In the genomic region with DNA sequence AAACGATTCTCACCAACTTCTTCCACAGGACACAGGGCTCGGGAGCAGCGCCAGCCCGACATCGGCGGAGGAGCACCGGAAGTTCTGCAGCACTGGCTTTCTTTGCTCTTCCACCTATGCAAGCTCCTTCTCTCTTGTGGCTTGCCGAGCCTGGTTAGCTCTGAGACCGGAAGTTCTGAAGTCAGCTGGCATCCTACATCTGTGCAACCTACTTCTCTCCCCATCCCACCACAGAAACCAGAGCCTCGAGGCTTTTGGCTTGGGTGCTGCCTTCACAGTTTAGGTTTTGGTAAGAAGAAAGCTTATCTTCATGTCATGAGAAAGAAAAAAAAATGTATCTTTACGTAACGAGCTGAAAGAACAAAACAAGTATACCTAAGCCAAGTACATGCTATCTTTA, we compare ENCODE assay signal across 9 cellular contexts.
A peak's percentile ranks its signal among the peaks of the same experiment; 100 is the strongest.
DNase-seq lines count a peak whose midpoint lies in the region; ATAC-seq lines count a peak whose summit lies in the region.
"Had no signal": no experiment of that assay in that cellular context is flagged by ENCODE, and none has a peak within 500 bp of the region (broad histone marks: within the 10 kb centered on the region; RNA-seq: fewer than 3 reads in every experiment).

No MANE protein-coding gene starts in this region.

- H3K4me3 Mint-ChIP-seq in activated CD4-positive, alpha-beta T cell treated with anti-CD3 and anti-CD28 coated beads for 36 hours = peak overlapping the region; percentile 77

- peak overlapping the region; percentile 41 for H3K4me3 ChIP-seq in effector memory CD4-positive, alpha-beta T cell (ENCODE audit: insufficient read depth, low read depth, low read length, poor library complexity, severe bottlenecking)
- no peak overlapping the region for H3K4me3 ChIP-seq in H7 (ENCODE audit: insufficient read depth, low read depth, low read length)

- no peaks in the 10 kb centered on the region for H3K27me3 ChIP-seq in effector memory CD4-positive, alpha-beta T cell (replicated peaks; ENCODE audit: control insufficient read depth, insufficient read depth, low read length, poor library complexity, severe bottlenecking)
- no peaks in the 10 kb centered on the region for H3K27me3 ChIP-seq in H7 (ENCODE audit: control insufficient read depth, insufficient read depth, low read length)

- peak; percentile 97 for ATAC-seq in HG03520 (IDR thresholded peaks at IDR 0.05; ENCODE audit: unreplicated experiment)
- peak; percentile 93 for ATAC-seq in activated CD4-positive, alpha-beta T cell treated with anti-CD3 and anti-CD28 coated beads for 36 hours

- H3K36me3 Mint-ChIP-seq in activated CD4-positive, alpha-beta T cell treated with anti-CD3 and anti-CD28 coated beads for 36 hours (ENCODE audit: low read depth) = peaks cover 35% of the 10 kb centered on the region

- peaks cover 13% of the 10 kb centered on the region for H3K36me3 ChIP-seq in effector memory CD4-positive, alpha-beta T cell (ENCODE audit: control insufficient read depth, insufficient read depth, low read length)
- H3K36me3 ChIP-seq in H7 (replicated peaks; ENCODE audit: control insufficient read depth, insufficient read depth, low read length) = no peaks in the 10 kb centered on the region

- POLR2A ChIA-PET in activated CD4-positive, alpha-beta T cell treated with anti-CD3 and anti-CD28 coated beads for 36 hours (lab: Charles Lee) = interaction anchor here (0.6 to 1.9 kb wide), 8 partner anchors 10 to 301 kb away, joined by 3 to 23 read pairs (median 4); partner anchors contain the start of genes ANKRD44, HSPD1 and HSPE1

- peak overlapping the region; percentile 81 for H3K27ac ChIP-seq in effector memory CD4-positive, alpha-beta T cell (ENCODE audit: insufficient read depth, low read length, poor library complexity, severe bottlenecking)
- H3K27ac ChIP-seq: 22Rv1 had no signal

- DNase-seq in NCI-H1694 treated with DMSO at 0.1 percent for 48 hours (lab: John Stamatoyannopoulos, UW) = peak; percentile 16
- no peak for DNase-seq in NCI-H1694 (lab: John Stamatoyannopoulos, UW)
- peak; percentile 93 for DNase-seq in activated CD4-positive, alpha-beta T cell treated with anti-CD3 and anti-CD28 coated beads for 36 hours
- DNase-seq in effector memory CD4-positive, alpha-beta T cell = peak; percentile 89 to 92 (median 91)
- peak; percentile 65 for DNase-seq in stimulated activated CD4-positive, alpha-beta T cell treated with anti-CD3 and anti-CD28 coated beads, Interleukin-12 subunit alpha, Interleukin-12 subunit beta, amount 100 ng/mL, for 4 hours
- DNase-seq in H7 = no peak
- DNase-seq in COLO668 (lab: John Stamatoyannopoulos, UW; ENCODE audit: unreplicated experiment) = no peak

- peaks cover 90% of the 10 kb centered on the region for H3K4me1 Mint-ChIP-seq in activated CD4-positive, alpha-beta T cell treated with anti-CD3 and anti-CD28 coated beads for 36 hours

- peaks cover 2% of the 10 kb centered on the region for H3K9me3 Mint-ChIP-seq in activated CD4-positive, alpha-beta T cell treated with anti-CD3 and anti-CD28 coated beads for 36 hours (ENCODE audit: low read depth)

- no peaks in the 10 kb centered on the region for H3K9me3 ChIP-seq in effector memory CD4-positive, alpha-beta T cell (ENCODE audit: control insufficient read depth, low read length)

- CTCF ChIA-PET in activated CD4-positive, alpha-beta T cell treated with anti-CD3 and anti-CD28 coated beads for 36 hours (lab: Charles Lee) = interaction anchor here (0.7 to 4.0 kb wide), 11 partner anchors 9 to 112 kb away, joined by 3 to 29 read pairs (median 5); no protein-coding TSS in a partner anchor

- peak overlapping the region; percentile 91 for H3K27ac Mint-ChIP-seq in activated CD4-positive, alpha-beta T cell treated with anti-CD3 and anti-CD28 coated beads for 36 hours

- peaks cover 67% of the 10 kb centered on the region for H3K4me1 ChIP-seq in effector memory CD4-positive, alpha-beta T cell (ENCODE audit: control insufficient read depth, insufficient read depth, low read length, poor library complexity, severe bottlenecking)

- no peaks in the 10 kb centered on the region for H3K27me3 Mint-ChIP-seq in activated CD4-positive, alpha-beta T cell treated with anti-CD3 and anti-CD28 coated beads for 36 hours

- intact Hi-C loops in activated CD4-positive, alpha-beta T cell treated with anti-CD3 and anti-CD28 coated beads for 36 hours (cut with DNase I, micrococcal nuclease) = loop anchor here (1.0 to 10.0 kb wide), 12 partner anchors 10 to 506 kb away; partner anchors contain the start of genes ANKRD44 (in 1 of the 2), HSPD1 (in 1 of the 2), MARS2 (in 1 of the 2) and PGAP1 (in 1 of the 2)

Comparison
In these comparisons a context has a peak if more than half of its experiments do, and no peak if none do; other contexts are left out.
1. DNase-seq: peak in NCI-H1694 treated with DMSO at 0.1 percent for 48 hours (single experiment), activated CD4-positive, alpha-beta T cell treated with anti-CD3 and anti-CD28 coated beads for 36 hours (single experiment), effector memory CD4-positive, alpha-beta T cell (3 of 3) and stimulated activated CD4-positive, alpha-beta T cell treated with anti-CD3 and anti-CD28 coated beads, Interleukin-12 subunit alpha, Interleukin-12 subunit beta, amount 100 ng/mL, for 4 hours (single experiment); none in NCI-H1694 (single experiment), H7 (single experiment) and COLO668 (single experiment).